Comparison of ENCODE assay signal across 8 cellular contexts in genomic region chr1:17125756-17126237, GRCh38. TPM values are rescaled to one million over a fixed set of nuclear protein-coding genes. Genes with fewer than 3 reads are reported as not detected.
DNase-seq lines count a peak whose midpoint lies in the region; ATAC-seq, FAIRE-seq and TF ChIP-seq lines count a peak whose summit lies in the region.

No MANE protein-coding gene starts in this region.

- TF ChIP-seq POLR2A in H54 (IDR thresholded peaks at IDR 0.05; ENCODE audit: low read depth, low read length) (no peak), lower leg skin (IDR thresholded peaks at IDR 0.05) (no peak)

- FAIRE-seq in H54 (lab: Jason Lieb, UNC): no peak

- H3K27ac Mint-ChIP-seq in activated CD4-positive, alpha-beta T cell treated with anti-CD3 and anti-CD28 coated beads, Interleukin-2, amount 10 ng/mL, durations not matched to agents 7 days and 5 days: no peak overlapping the region

- DNase-seq in BJ (ENCODE audit: low read depth) (peak; percentile 11), H54 (ENCODE audit: insufficient read length, low spot score) (peak; percentile 67), NCI-H446 (lab: John Stamatoyannopoulos, UW) (peak; percentile 43 to 87), colonic mucosa (peak; percentile 94), lower leg skin (ENCODE audit: low spot score in 2 of 2) (peak; percentile 78 to 97)
- peak; percentile 84 for DNase-seq in activated CD4-positive, alpha-beta T cell treated with anti-CD3 and anti-CD28 coated beads, Interleukin-2, amount 10 ng/mL, durations not matched to agents 7 days and 5 days
- peak; percentile 78 to 81 (median 79) for DNase-seq in stimulated activated CD4-positive, alpha-beta T cell treated with anti-CD3 and anti-CD28 coated beads, TNF-alpha, amount 100 ng/mL, for 24 hours (ENCODE audit: low read depth in 3 of 3)

- CTCF ChIA-PET in BJ (lab: Yijun Ruan, JAX): interaction anchor here (0.5 to 16.8 kb wide), 31 partner anchors 8 to 1872 kb away, joined by 3 to 347 read pairs (median 4); no protein-coding TSS in a partner anchor
- CTCF ChIA-PET in activated CD4-positive, alpha-beta T cell treated with anti-CD3 and anti-CD28 coated beads, Interleukin-2, amount 10 ng/mL, durations not matched to agents 7 days and 5 days (lab: Charles Lee): interaction anchor here (0.6 to 1.4 kb wide), 4 partner anchors 9 to 111 kb away, joined by 3 to 5 read pairs (median 3); no protein-coding TSS in a partner anchor

- peaks cover 11% of the 10 kb centered on the region for H3K27me3 Mint-ChIP-seq in activated CD4-positive, alpha-beta T cell treated with anti-CD3 and anti-CD28 coated beads, Interleukin-2, amount 10 ng/mL, durations not matched to agents 7 days and 5 days

- H3K4me1 Mint-ChIP-seq in activated CD4-positive, alpha-beta T cell treated with anti-CD3 and anti-CD28 coated beads, Interleukin-2, amount 10 ng/mL, durations not matched to agents 7 days and 5 days: no peaks in the 10 kb centered on the region

- POLR2A ChIA-PET in BJ (lab: Charles Lee): no interaction called here
- POLR2A ChIA-PET in activated CD4-positive, alpha-beta T cell treated with anti-CD3 and anti-CD28 coated beads, Interleukin-2, amount 10 ng/mL, durations not matched to agents 7 days and 5 days (lab: Charles Lee): no interaction called here

- H3K4me3 ChIP-seq in BJ (ENCODE audit: low read depth, low read length) (no peak overlapping the region), colonic mucosa (no peak overlapping the region), lower leg skin (ENCODE audit: low read depth, poor library complexity, severe bottlenecking) (no peak overlapping the region)

- intact Hi-C loops in colonic mucosa (cut with DNase I) (loop anchor here (1.0 to 5.0 kb wide), 2 partner anchors 112 to 212 kb away; no protein-coding TSS in a partner anchor), lower leg skin (cut with DNase I; ENCODE audit: low total_unique reads) (loop anchor here (10.0 kb wide), 1 partner anchor 209 kb away; no protein-coding TSS in a partner anchor)

- peaks cover 4% of the 10 kb centered on the region for H3K4me1 ChIP-seq in colonic mucosa

- no peaks in the 10 kb centered on the region for H3K9me3 ChIP-seq in colonic mucosa

- H3K36me3 Mint-ChIP-seq in activated CD4-positive, alpha-beta T cell treated with anti-CD3 and anti-CD28 coated beads, Interleukin-2, amount 10 ng/mL, durations not matched to agents 7 days and 5 days (ENCODE audit: low read depth): no peaks in the 10 kb centered on the region

- TF ChIP-seq CTCF in BJ (IDR thresholded peaks at IDR 0.05; ENCODE audit: insufficient read depth, low read depth, low read length) (peak; percentile 95), colonic mucosa (IDR thresholded peaks at IDR 0.05) (peak; percentile 90), lower leg skin (IDR thresholded peaks at IDR 0.05) (no peak)

- H3K9ac ChIP-seq in colonic mucosa (ENCODE audit: low read depth in 2 of 2, low read length in 2 of 2): no peak overlapping the region

- H3K36me3 ChIP-seq in BJ (ENCODE audit: control insufficient read depth, insufficient read depth, low read length) (no peaks in the 10 kb centered on the region), colonic mucosa (no peaks in the 10 kb centered on the region)

- no peak for ATAC-seq in HG03439 (IDR thresholded peaks at IDR 0.05; ENCODE audit: unreplicated experiment)

- no peak overlapping the region for H3K27ac ChIP-seq in colonic mucosa

- no peaks in the 10 kb centered on the region for H3K9me3 Mint-ChIP-seq in activated CD4-positive, alpha-beta T cell treated with anti-CD3 and anti-CD28 coated beads, Interleukin-2, amount 10 ng/mL, durations not matched to agents 7 days and 5 days

- WGBS in lower leg skin, 2 donors: 12% methylated on average over 16 of the region's 16 CpGs

- H3K4me3 Mint-ChIP-seq in activated CD4-positive, alpha-beta T cell treated with anti-CD3 and anti-CD28 coated beads, Interleukin-2, amount 10 ng/mL, durations not matched to agents 7 days and 5 days: no peak overlapping the region

- H3K27me3 ChIP-seq in BJ (ENCODE audit: control insufficient read depth, insufficient read depth, low read length) (no peaks in the 10 kb centered on the region), colonic mucosa (no peaks in the 10 kb centered on the region)

RNA-seq across cellular contexts. Expression of gene PADI2, which starts 6.5 kb away (rescaled TPM):
- polyA plus RNA-seq in BJ (2011; rRNA removed): 0.10 and 0.15 TPM in 2 replicates
- 0.24 and 0.31 TPM in 2 replicates for polyA minus RNA-seq in BJ (2011; rRNA and poly(A)+ RNA removed)
- under 1 TPM; 0.05 to 0.23 TPM for total RNA-seq in activated CD4-positive, alpha-beta T cell treated with anti-CD3 and anti-CD28 coated beads, Interleukin-2, amount 10 ng/mL, durations not matched to agents 7 days and 5 days
- total RNA-seq in colonic mucosa (100 to 1,000 TPM; 177 to 211 TPM), lower leg skin (10 to 100 TPM in 2 of 4 donors, 1 to 10 TPM in 2; 2.2 to 26.7 (median 15.3) TPM)

Comparison
In these comparisons a context has a peak if more than half of its experiments do, and no peak if none do; other contexts are left out.
1. DNase-seq: peak in every context shown above with its lines; median percentile 94 in colonic mucosa; 88 in lower leg skin; 84 in activated CD4-positive, alpha-beta T cell treated with anti-CD3 and anti-CD28 coated beads, Interleukin-2, amount 10 ng/mL, durations not matched to agents 7 days and 5 days; 79 in stimulated activated CD4-positive, alpha-beta T cell treated with anti-CD3 and anti-CD28 coated beads, TNF-alpha, amount 100 ng/mL, for 24 hours; 67 in H54; 65 in NCI-H446; 11 in BJ.
2. CTCF ChIP-seq: peak in BJ (single experiment) and colonic mucosa (single experiment); none in lower leg skin (0 of 3).
3. RNA of gene PADI2, which starts 6.5 kb away (total RNA-seq): 177 to 211 TPM in colonic mucosa; 2.2 to 26.7 TPM in lower leg skin and 0.05 to 0.23 TPM in activated CD4-positive, alpha-beta T cell treated with anti-CD3 and anti-CD28 coated beads, Interleukin-2, amount 10 ng/mL, durations not matched to agents 7 days and 5 days; every median in the first group is over 4 times any median in the second.